ENCODE assay signal across 15 cellular contexts in the genomic region with DNA sequence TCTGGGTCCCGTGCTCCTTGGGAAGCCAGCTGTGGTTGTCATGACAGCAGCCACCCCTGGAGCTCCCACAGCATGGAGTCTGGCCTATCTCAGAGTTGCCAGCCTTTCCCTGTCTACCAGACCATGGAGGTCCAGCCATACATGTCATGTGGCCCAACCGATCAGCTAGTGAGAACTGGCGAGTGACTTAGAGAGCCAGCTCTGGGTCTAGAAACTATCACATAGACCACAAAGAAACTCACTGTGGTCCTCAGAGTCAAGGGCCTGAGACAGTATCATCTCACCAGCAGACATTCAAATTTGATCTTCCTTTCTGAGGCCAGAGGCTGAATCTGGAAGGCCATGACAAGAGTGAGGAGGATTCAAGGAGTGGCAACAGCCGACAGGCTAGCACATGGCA.
DNase-seq lines count a peak whose midpoint lies in the region; ATAC-seq lines count a peak whose summit lies in the region.
"Had no signal": no experiment of that assay in that cellular context is flagged by ENCODE, and none has a peak within 500 bp of the region (broad histone marks: within the 10 kb centered on the region; RNA-seq: fewer than 3 reads in every experiment).

No MANE protein-coding gene starts in this region.

- DNase-seq in 8988T: no peak
- no peak for DNase-seq in activated CD8-positive, alpha-beta memory T cell treated with anti-CD3 and anti-CD28 coated beads, Interleukin-2, amount 50 U/mL, for 48 hours
- DNase-seq in NCI-H345 (lab: John Stamatoyannopoulos, UW): no peak
- DNase-seq in effector memory CD4-positive, alpha-beta T cell: no peak
- DNase-seq: heart right ventricle, left ventricle myocardium superior, NCI-H2029, T-helper 1 cell had no signal

- no peaks in the 10 kb centered on the region for H3K4me1 ChIP-seq in effector memory CD4-positive, alpha-beta T cell (ENCODE audit: control insufficient read depth, insufficient read depth, low read length, poor library complexity, severe bottlenecking)
- H3K4me1 ChIP-seq: heart right ventricle had no signal

- H3K27ac ChIP-seq in effector memory CD4-positive, alpha-beta T cell (ENCODE audit: insufficient read depth, low read length, poor library complexity, severe bottlenecking): no peak overlapping the region
- H3K27ac ChIP-seq: heart right ventricle, neural progenitor cell had no signal

- peaks cover 2% of the 10 kb centered on the region for H3K27me3 ChIP-seq in effector memory CD4-positive, alpha-beta T cell (replicated peaks; ENCODE audit: control insufficient read depth, insufficient read depth, low read length, poor library complexity, severe bottlenecking)
- H3K27me3 ChIP-seq: neural progenitor cell had no signal

- no peak overlapping the region for H3K4me3 ChIP-seq in effector memory CD4-positive, alpha-beta T cell (ENCODE audit: insufficient read depth, low read depth, low read length, poor library complexity, severe bottlenecking)
- H3K4me3 ChIP-seq: heart right ventricle, K562, neural progenitor cell, smooth muscle cell had no signal

- H3K9me3 ChIP-seq in effector memory CD4-positive, alpha-beta T cell (ENCODE audit: control insufficient read depth, low read length): no peaks in the 10 kb centered on the region
- H3K9me3 ChIP-seq: heart right ventricle had no signal

- no peaks in the 10 kb centered on the region for H3K36me3 ChIP-seq in effector memory CD4-positive, alpha-beta T cell (ENCODE audit: control insufficient read depth, insufficient read depth, low read length)
- H3K36me3 ChIP-seq: heart right ventricle, neural progenitor cell had no signal

- ATAC-seq in GM18508 (IDR thresholded peaks at IDR 0.05; ENCODE audit: insufficient read depth, unreplicated experiment): peak; percentile 86
- ATAC-seq in GM19467 (IDR thresholded peaks at IDR 0.05; ENCODE audit: unreplicated experiment): peak; percentile 91
- ATAC-seq in HG02798 (IDR thresholded peaks at IDR 0.05; ENCODE audit: poor library complexity, unreplicated experiment): peak; percentile 97
- peak; percentile 97 for ATAC-seq in HG03439 (IDR thresholded peaks at IDR 0.05; ENCODE audit: unreplicated experiment)
- ATAC-seq: heart right ventricle, K562, left ventricle myocardium superior had no signal
